ENCODE assay signal across 19 cellular contexts in genomic region chr2:197183355-197183754, GRCh38.
DNase-seq lines count a peak whose midpoint lies in the region; ATAC-seq lines count a peak whose summit lies in the region.
"Had no signal": no experiment of that assay in that cellular context is flagged by ENCODE, and none has a peak within 500 bp of the region (broad histone marks: within the 10 kb centered on the region; RNA-seq: fewer than 3 reads in every experiment).

No MANE protein-coding gene starts in this region.

- DNase-seq in activated CD4-positive, alpha-beta T cell treated with anti-CD3 and anti-CD28 coated beads, Interleukin-2, amount 10 ng/mL, durations not matched to agents 24 days and 14 days = no peak
- DNase-seq in activated CD4-positive, alpha-beta T cell treated with anti-CD3 and anti-CD28 coated beads, Interleukin-2, amount 50 U/mL, for 4 hours = no peak
- DNase-seq in LHCN-M2 (ENCODE audit: low read depth) (peak; percentile 38), renal cortical epithelial cell (ENCODE audit: low read depth) (peak; percentile 41), NCI-H1694 (lab: John Stamatoyannopoulos, UW) (no peak)
- DNase-seq in activated naive CD8-positive, alpha-beta T cell treated with anti-CD3 and anti-CD28 coated beads, Interleukin-2, amount 50 U/mL, for 24 hours = no peak
- DNase-seq in stimulated activated naive CD4-positive, alpha-beta T cell (lab: John Stamatoyannopoulos, UW) = no peak
- DNase-seq: ACHN; activated CD4-positive, CD25-positive, alpha-beta regulatory T cell treated with anti-CD3 and anti-CD28 coated beads, Interleukin-2, amount 50 U/mL, for 72 hours; Caco-2; dermis blood vessel endothelial cell; GOT3; hippocampal formation; left colon; NCI-H187 treated with DMSO at 0.1 percent for 48 hours; stimulated activated CD4-positive, alpha-beta T cell treated with anti-CD3 and anti-CD28 coated beads, Interleukin-2, amount 100 ng/mL, for 24 hours; T-helper 1 cell; uterus had no signal

- peak overlapping the region; percentile 14 for H3K27ac Mint-ChIP-seq in activated CD4-positive, alpha-beta T cell treated with anti-CD3 and anti-CD28 coated beads, Interleukin-2, amount 10 ng/mL, durations not matched to agents 24 days and 14 days
- peak overlapping the region; percentile 68 for H3K27ac Mint-ChIP-seq in activated naive CD8-positive, alpha-beta T cell treated with anti-CD3 and anti-CD28 coated beads, Interleukin-2, amount 50 U/mL, for 24 hours

- peak; percentile 61 for ATAC-seq in activated naive CD8-positive, alpha-beta T cell treated with anti-CD3 and anti-CD28 coated beads, Interleukin-2, amount 50 U/mL, for 24 hours
- no peak for ATAC-seq in GM19463 (IDR thresholded peaks at IDR 0.05; ENCODE audit: unreplicated experiment)
- ATAC-seq: left colon had no signal

- H3K4me3 Mint-ChIP-seq in activated CD4-positive, alpha-beta T cell treated with anti-CD3 and anti-CD28 coated beads, Interleukin-2, amount 10 ng/mL, durations not matched to agents 24 days and 14 days = no peak overlapping the region
- H3K4me3 Mint-ChIP-seq in activated naive CD8-positive, alpha-beta T cell treated with anti-CD3 and anti-CD28 coated beads, Interleukin-2, amount 50 U/mL, for 24 hours = no peak overlapping the region

- peaks cover 41% of the 10 kb centered on the region for H3K4me1 Mint-ChIP-seq in activated CD4-positive, alpha-beta T cell treated with anti-CD3 and anti-CD28 coated beads, Interleukin-2, amount 10 ng/mL, durations not matched to agents 24 days and 14 days
- peaks cover 72% of the 10 kb centered on the region for H3K4me1 Mint-ChIP-seq in activated naive CD8-positive, alpha-beta T cell treated with anti-CD3 and anti-CD28 coated beads, Interleukin-2, amount 50 U/mL, for 24 hours

- no peaks in the 10 kb centered on the region for H3K9me3 Mint-ChIP-seq in activated CD4-positive, alpha-beta T cell treated with anti-CD3 and anti-CD28 coated beads, Interleukin-2, amount 10 ng/mL, durations not matched to agents 24 days and 14 days
- no peaks in the 10 kb centered on the region for H3K9me3 Mint-ChIP-seq in activated naive CD8-positive, alpha-beta T cell treated with anti-CD3 and anti-CD28 coated beads, Interleukin-2, amount 50 U/mL, for 24 hours

- peaks cover 58% of the 10 kb centered on the region for H3K36me3 Mint-ChIP-seq in activated CD4-positive, alpha-beta T cell treated with anti-CD3 and anti-CD28 coated beads, Interleukin-2, amount 10 ng/mL, durations not matched to agents 24 days and 14 days (ENCODE audit: low read depth)
- peaks cover 66% of the 10 kb centered on the region for H3K36me3 Mint-ChIP-seq in activated naive CD8-positive, alpha-beta T cell treated with anti-CD3 and anti-CD28 coated beads, Interleukin-2, amount 50 U/mL, for 24 hours (ENCODE audit: low read depth)

- no peaks in the 10 kb centered on the region for H3K27me3 Mint-ChIP-seq in activated CD4-positive, alpha-beta T cell treated with anti-CD3 and anti-CD28 coated beads, Interleukin-2, amount 10 ng/mL, durations not matched to agents 24 days and 14 days
- no peaks in the 10 kb centered on the region for H3K27me3 Mint-ChIP-seq in activated naive CD8-positive, alpha-beta T cell treated with anti-CD3 and anti-CD28 coated beads, Interleukin-2, amount 50 U/mL, for 24 hours

- intact Hi-C loops in activated CD4-positive, alpha-beta T cell treated with anti-CD3 and anti-CD28 coated beads, Interleukin-2, amount 10 ng/mL, durations not matched to agents 24 days and 14 days (cut with micrococcal nuclease) = loop anchor here (5.0 kb wide), 1 partner anchor 36 kb away; no protein-coding TSS in a partner anchor

Comparison
In these comparisons a context has a peak if more than half of its experiments do, and no peak if none do; other contexts are left out.
1. DNase-seq: peak in LHCN-M2 (single experiment) and renal cortical epithelial cell (single experiment); none in activated CD4-positive, alpha-beta T cell treated with anti-CD3 and anti-CD28 coated beads, Interleukin-2, amount 10 ng/mL, durations not matched to agents 24 days and 14 days (single experiment), activated CD4-positive, alpha-beta T cell treated with anti-CD3 and anti-CD28 coated beads, Interleukin-2, amount 50 U/mL, for 4 hours (0 of 2), activated naive CD8-positive, alpha-beta T cell treated with anti-CD3 and anti-CD28 coated beads, Interleukin-2, amount 50 U/mL, for 24 hours (single experiment), stimulated activated naive CD4-positive, alpha-beta T cell (0 of 6) and NCI-H1694 (single experiment).